ENCODE assay signal across 8 cellular contexts in genomic region chr7:111735661-111736323, GRCh38.
DNase-seq lines count a peak whose midpoint lies in the region; ATAC-seq, FAIRE-seq and TF ChIP-seq lines count a peak whose summit lies in the region.

No MANE protein-coding gene starts in this region.

- CTCF ChIA-PET in RWPE1 (lab: Yijun Ruan, JAX) = interaction anchor here (0.6 to 0.8 kb wide), 4 partner anchors 17 to 1668 kb away, joined by 3 to 4 read pairs (median 3); no protein-coding TSS in a partner anchor

- H3K36me3 ChIP-seq in cardiac muscle cell = no peaks in the 10 kb centered on the region

- peak; percentile 93 for FAIRE-seq in G401.6 (lab: Jason Lieb, UNC)

- H3K4me1 ChIP-seq in cardiac muscle cell (ENCODE audit: low read depth) = peaks cover 6% of the 10 kb centered on the region

- POLR2A ChIA-PET in RWPE1 (lab: Yijun Ruan, JAX; ENCODE audit: low non-redundant PET) = no interaction called here

- ATAC-seq in GM21786 (IDR thresholded peaks at IDR 0.05; ENCODE audit: unreplicated experiment) = peak; percentile 77
- no peak for ATAC-seq in GM18873 (IDR thresholded peaks at IDR 0.05; ENCODE audit: low FRiP score, unreplicated experiment)

- H3K4me3 ChIP-seq in cardiac muscle cell (no peak overlapping the region), retinal pigment epithelial cell (ENCODE audit: low read length) (no peak overlapping the region)

- H3K9me3 ChIP-seq in cardiac muscle cell (ENCODE audit: low read depth) = no peaks in the 10 kb centered on the region

- peak; percentile 78 for DNase-seq in LoVo (ENCODE audit: low spot score)
- DNase-seq in RWPE1 (ENCODE audit: low spot score) = peak; percentile 63
- peak; percentile 45 for DNase-seq in activated naive CD8-positive, alpha-beta T cell treated with anti-CD3 and anti-CD28 coated beads, Interleukin-2, amount 50 U/mL, for 16 hours (ENCODE audit: low read depth, low spot score)
- DNase-seq in cardiac muscle cell (ENCODE audit: low read depth in 1 of 2, low spot score in 1 of 2) = peak; percentile 66 to 88
- DNase-seq in retinal pigment epithelial cell (ENCODE audit: low read depth) = peak; percentile 21

- TF ChIP-seq CTCF in RWPE1 (conservative IDR thresholded peaks at IDR 0.05; ENCODE audit: low read depth) (peak; percentile 94), cardiac muscle cell (IDR thresholded peaks at IDR 0.05; ENCODE audit: low read depth, low read length) (peak; percentile 70), retinal pigment epithelial cell (conservative IDR thresholded peaks at IDR 0.05; ENCODE audit: low read depth, low read length) (peak; percentile 79)

- no peaks in the 10 kb centered on the region for H3K27me3 ChIP-seq in cardiac muscle cell

- no peak overlapping the region for H3K27ac ChIP-seq in RWPE1
- H3K27ac ChIP-seq in cardiac muscle cell = no peak overlapping the region

Comparison
In these comparisons a context has a peak if more than half of its experiments do, and no peak if none do; other contexts are left out.
1. DNase-seq: peak in every context shown above with its lines; median percentile 78 in LoVo; 77 in cardiac muscle cell; 63 in RWPE1; 45 in activated naive CD8-positive, alpha-beta T cell treated with anti-CD3 and anti-CD28 coated beads, Interleukin-2, amount 50 U/mL, for 16 hours; 21 in retinal pigment epithelial cell.